In the genomic region with DNA sequence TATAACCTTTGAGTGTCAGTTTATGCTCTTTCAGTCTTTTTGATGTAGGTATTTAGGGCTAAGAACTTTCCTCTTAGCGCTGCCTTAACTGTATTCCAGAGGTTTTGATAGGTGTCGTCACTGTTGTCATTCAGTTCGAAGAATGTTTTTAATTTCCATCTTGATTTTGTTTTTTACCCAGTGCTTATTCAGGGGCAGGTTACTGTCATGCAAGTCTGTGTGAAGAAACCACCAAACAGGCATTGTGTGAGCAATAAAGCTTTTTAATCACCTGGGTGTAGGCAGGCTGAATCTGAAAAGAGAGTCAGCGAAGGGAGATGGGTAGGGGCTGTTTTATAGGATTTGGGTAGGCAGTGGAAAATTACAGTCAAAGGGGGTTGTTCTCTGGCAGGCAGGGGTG, we compare ENCODE assay signal across 19 cellular contexts.
"Had no signal": no experiment of that assay in that cellular context is flagged by ENCODE, and none has a peak within 500 bp of the region (broad histone marks: within the 10 kb centered on the region; RNA-seq: fewer than 3 reads in every experiment).

No MANE protein-coding gene starts in this region.

- H3K4me3 ChIP-seq: esophagus squamous epithelium, transverse colon, vagina had no signal

- FAIRE-seq: endothelial cell of umbilical vein had no signal

- DNase-seq: activated gamma-delta T cell treated with Interleukin-2 at 50 U/mL for 16 hours; anterior cingulate cortex; cerebellar nuclear complex; effector CD8-positive, alpha-beta T cell; esophagus squamous epithelium; hippocampal formation; left ventricle myocardium superior; nucleus accumbens; posterior cingulate gyrus; retina; stimulated activated CD4-positive, alpha-beta T cell treated with anti-CD3 and anti-CD28 coated beads, Interleukin-12 subunit alpha, Interleukin-12 subunit beta, amount 100 ng/mL, for 4 hours; stimulated activated naive B cell treated with anti-CD40 and anti-IgM and Interleukin-4, amounts not matched to agents 10 μg/mL and 1 μg/mL and 100 μg/mL, for 72 hours; SW 1271; T1000; transverse colon had no signal

- H3K9me3 ChIP-seq: esophagus squamous epithelium, transverse colon, vagina had no signal

- H3K36me3 ChIP-seq: esophagus squamous epithelium, transverse colon, vagina had no signal

- H3K4me1 Mint-ChIP-seq: memory B cell; stimulated activated naive B cell treated with anti-CD40 and anti-IgM and Interleukin-4, amounts not matched to agents 10 μg/mL and 1 μg/mL and 100 μg/mL, for 72 hours had no signal

- H3K4me3 Mint-ChIP-seq: memory B cell; natural killer cell treated with Interleukin-12 subunit alpha and Interleukin-12 subunit beta and Interleukin-15 and Interleukin-18, amount 100 ng/mL, for 72 hours; stimulated activated naive B cell treated with anti-CD40 and anti-IgM and Interleukin-4, amounts not matched to agents 10 μg/mL and 1 μg/mL and 100 μg/mL, for 72 hours had no signal

- H3K4me1 ChIP-seq: esophagus squamous epithelium, transverse colon, vagina had no signal

- H3K27me3 Mint-ChIP-seq: stimulated activated naive B cell treated with anti-CD40 and anti-IgM and Interleukin-4, amounts not matched to agents 10 μg/mL and 1 μg/mL and 100 μg/mL, for 72 hours had no signal

- H3K9me3 Mint-ChIP-seq: natural killer cell treated with Interleukin-12 subunit alpha and Interleukin-12 subunit beta and Interleukin-15 and Interleukin-18, amount 100 ng/mL, for 72 hours had no signal

- H3K27me3 ChIP-seq: esophagus squamous epithelium, transverse colon, vagina had no signal

- ATAC-seq: left ventricle myocardium superior; natural killer cell treated with Interleukin-12 subunit alpha and Interleukin-12 subunit beta and Interleukin-15 and Interleukin-18, amount 100 ng/mL, for 72 hours; stimulated activated naive B cell treated with anti-CD40 and anti-IgM and Interleukin-4, amounts not matched to agents 10 μg/mL and 1 μg/mL and 100 μg/mL, for 72 hours had no signal

- H3K27ac Mint-ChIP-seq: memory B cell; natural killer cell treated with Interleukin-12 subunit alpha and Interleukin-12 subunit beta and Interleukin-15 and Interleukin-18, amount 100 ng/mL, for 72 hours; stimulated activated naive B cell treated with anti-CD40 and anti-IgM and Interleukin-4, amounts not matched to agents 10 μg/mL and 1 μg/mL and 100 μg/mL, for 72 hours had no signal

- H3K27ac ChIP-seq: esophagus squamous epithelium, transverse colon, vagina had no signal
